Comparison of ENCODE assay signal across 8 cellular contexts in genomic region chr22:21938071-21938822, GRCh38.
DNase-seq lines count a peak whose midpoint lies in the region; ATAC-seq and TF ChIP-seq lines count a peak whose summit lies in the region.

No MANE protein-coding gene starts in this region.

- H3K4me3 ChIP-seq in skin epidermis: peak overlapping the region; percentile 31 to 56 (median 46)

- in situ Hi-C loops in T47D (cut with HindIII; ENCODE audit: low pct_unique_long_range_greater_than_20kb, low sequenced_read_pairs): no loop called here

- peak; percentile 83 for DNase-seq in NCI-H2171 (lab: John Stamatoyannopoulos, UW)
- DNase-seq in T47D (ENCODE audit: low read depth in 1 of 2, low spot score in 1 of 2): peak; percentile 74 to 84
- peak; percentile 93 for DNase-seq in iPS-NIHi7 (ENCODE audit: extremely low spot score)

- peak; percentile 86 for ATAC-seq in GM18502 (IDR thresholded peaks at IDR 0.05; ENCODE audit: poor library complexity, unreplicated experiment)
- ATAC-seq in HG03066 (IDR thresholded peaks at IDR 0.05; ENCODE audit: low read depth, unreplicated experiment): peak; percentile 80
- no peak for ATAC-seq in GM18520 (IDR thresholded peaks at IDR 0.05; ENCODE audit: unreplicated experiment)

- peak; percentile 97 for TF ChIP-seq CTCF in VCaP (conservative IDR thresholded peaks at IDR 0.05)

- H3K27ac ChIP-seq in VCaP: peak overlapping the region; percentile 97
- peak overlapping the region; percentile 67 to 98 (median 94) for H3K27ac ChIP-seq in skin epidermis
